ENCODE assay signal across 14 cellular contexts in genomic region chr2:133452146-133452545, GRCh38.
DNase-seq lines count a peak whose midpoint lies in the region; ATAC-seq and TF ChIP-seq lines count a peak whose summit lies in the region.
"Had no signal": no experiment of that assay in that cellular context is flagged by ENCODE, and none has a peak within 500 bp of the region (broad histone marks: within the 10 kb centered on the region; RNA-seq: fewer than 3 reads in every experiment).

No MANE protein-coding gene starts in this region.

- no peaks in the 10 kb centered on the region for H3K27me3 Mint-ChIP-seq in MCF 10A (ENCODE audit: insufficient read depth, unreplicated experiment)

- H3K9me3 Mint-ChIP-seq in MCF 10A (ENCODE audit: unreplicated experiment), result no peaks in the 10 kb centered on the region

- H3K27ac ChIP-seq in breast epithelium (no peak overlapping the region), epithelial cell of prostate (peak overlapping the region; percentile 36), brain microvascular endothelial cell (no peak overlapping the region)
- H3K27ac ChIP-seq: BLaER1 treated with 17β-estradiol and CSF1 and Interleukin-3, amounts not matched to agents 10 nM and 100 nM had no signal

- no peak overlapping the region for H3K4me3 ChIP-seq in breast epithelium
- H3K4me3 ChIP-seq in brain microvascular endothelial cell (ENCODE audit: low read depth, low read length), result no peak overlapping the region
- H3K4me3 ChIP-seq: BLaER1 treated with 17β-estradiol and CSF1 and Interleukin-3, amounts not matched to agents 10 nM and 100 nM; HAP-1 had no signal

- H3K4me3 Mint-ChIP-seq in MCF 10A (ENCODE audit: unreplicated experiment), result no peak overlapping the region
- H3K4me3 Mint-ChIP-seq: CD4-positive, CD25-positive, alpha-beta regulatory T cell had no signal

- no peaks in the 10 kb centered on the region for H3K36me3 Mint-ChIP-seq in MCF 10A (ENCODE audit: insufficient read depth, unreplicated experiment)
- H3K36me3 Mint-ChIP-seq: CD4-positive, CD25-positive, alpha-beta regulatory T cell had no signal

- intact Hi-C loops in MCF 10A (cut with micrococcal nuclease) (no loop called here), breast epithelium (cut with DNase I; ENCODE audit: low total_unique reads) (no loop called here)

- POLR2A ChIA-PET in MCF 10A (lab: Yijun Ruan, JAX), result no interaction called here

- in situ Hi-C loops in brain microvascular endothelial cell (cut with HindIII; ENCODE audit: low pct_ligation_motif_present, low sequenced_read_pairs), result no loop called here

- TF ChIP-seq CTCF in MCF 10A (IDR thresholded peaks at IDR 0.05; ENCODE audit: unreplicated experiment), result no peak
- no peak for TF ChIP-seq CTCF in breast epithelium (IDR thresholded peaks at IDR 0.05)
- TF ChIP-seq CTCF in brain microvascular endothelial cell (IDR thresholded peaks at IDR 0.05; ENCODE audit: low read depth, low read length, missing control alignments), result no peak

- no peaks in the 10 kb centered on the region for H3K4me1 ChIP-seq in breast epithelium
- H3K4me1 ChIP-seq: BLaER1 treated with 17β-estradiol and CSF1 and Interleukin-3, amounts not matched to agents 10 nM and 100 nM; HAP-1 had no signal

- ATAC-seq in HG03457 (IDR thresholded peaks at IDR 0.05; ENCODE audit: unreplicated experiment), result no peak

- CTCF ChIA-PET in MCF 10A (lab: Yijun Ruan, JAX), result no interaction called here

- no peaks in the 10 kb centered on the region for H3K9me3 ChIP-seq in breast epithelium
- H3K9me3 ChIP-seq: BLaER1 treated with 17β-estradiol and CSF1 and Interleukin-3, amounts not matched to agents 10 nM and 100 nM had no signal

- no peaks in the 10 kb centered on the region for H3K27me3 ChIP-seq in breast epithelium
- no peaks in the 10 kb centered on the region for H3K27me3 ChIP-seq in brain microvascular endothelial cell (replicated peaks)
- H3K27me3 ChIP-seq: BLaER1 treated with 17β-estradiol and CSF1 and Interleukin-3, amounts not matched to agents 10 nM and 100 nM had no signal

- no peaks in the 10 kb centered on the region for H3K36me3 ChIP-seq in breast epithelium
- H3K36me3 ChIP-seq in brain microvascular endothelial cell (replicated peaks), result no peaks in the 10 kb centered on the region
- H3K36me3 ChIP-seq: BLaER1 treated with 17β-estradiol and CSF1 and Interleukin-3, amounts not matched to agents 10 nM and 100 nM; HAP-1 had no signal

- DNase-seq in MCF 10A (ENCODE audit: unreplicated experiment) (no peak), breast epithelium (ENCODE audit: low spot score in 2 of 2) (no peak), NCI-H82 treated with DMSO at 0.1 percent for 48 hours (lab: John Stamatoyannopoulos, UW; ENCODE audit: unreplicated experiment) (peak; percentile 92), epithelial cell of prostate (ENCODE audit: low read depth, low spot score) (no peak), brain microvascular endothelial cell (no peak)
- no peak for DNase-seq in NK-92 treated with Interleukin-12 subunit alpha and Interleukin-12 subunit beta, amount 100 ng/mL, for 24 hours (lab: John Stamatoyannopoulos, UW)
- DNase-seq: 8988T; AML-193; CD4-positive, CD25-positive, alpha-beta regulatory T cell; DMS79; EL had no signal

- no TSS peak for BruUV-seq in MCF 10A (replicated peaks; lab: Mats Ljungman, UMichigan)

- TF ChIP-seq POLR2A in breast epithelium (IDR thresholded peaks at IDR 0.05), result no peak

- peak overlapping the region; percentile 94 for H3K27ac Mint-ChIP-seq in MCF 10A (ENCODE audit: low read depth, unreplicated experiment)
- H3K27ac Mint-ChIP-seq: CD4-positive, CD25-positive, alpha-beta regulatory T cell had no signal

- peaks cover 21% of the 10 kb centered on the region for H3K4me1 Mint-ChIP-seq in MCF 10A (ENCODE audit: insufficient read depth, unreplicated experiment)
- H3K4me1 Mint-ChIP-seq: CD4-positive, CD25-positive, alpha-beta regulatory T cell had no signal
